Comparison of ENCODE assay signal across 15 cellular contexts in genomic region chr20:48754269-48754668, GRCh38.
A peak's percentile ranks its signal among the peaks of the same experiment; 100 is the strongest.
DNase-seq lines count a peak whose midpoint lies in the region; ATAC-seq and TF ChIP-seq lines count a peak whose summit lies in the region.
"Had no signal": no experiment of that assay in that cellular context is flagged by ENCODE, and none has a peak within 500 bp of the region (broad histone marks: within the 10 kb centered on the region; RNA-seq: fewer than 3 reads in every experiment).

No MANE protein-coding gene starts in this region.

- no peak overlapping the region for H3K9ac ChIP-seq in endodermal cell (ENCODE audit: extremely low read depth, low read length, poor library complexity, severe bottlenecking)

- H3K36me3 Mint-ChIP-seq in activated naive CD8-positive, alpha-beta T cell, result peaks cover 20% of the 10 kb centered on the region
- peaks cover 60% of the 10 kb centered on the region for H3K36me3 Mint-ChIP-seq in activated naive CD8-positive, alpha-beta T cell treated with anti-CD3 and anti-CD28 coated beads, Interleukin-2, amount 50 U/mL, for 24 hours (ENCODE audit: low read depth)
- peaks cover 28% of the 10 kb centered on the region for H3K36me3 Mint-ChIP-seq in endodermal cell (ENCODE audit: low read depth)

- TF ChIP-seq CTCF in endodermal cell (conservative IDR thresholded peaks at IDR 0.05), result no peak

- DNase-seq in activated naive CD8-positive, alpha-beta T cell treated with anti-CD3 and anti-CD28 coated beads, Interleukin-2, amount 50 U/mL, for 24 hours, result no peak
- DNase-seq in NCI-H345 treated with DMSO at 0.1 percent for 48 hours (lab: John Stamatoyannopoulos, UW; ENCODE audit: unreplicated experiment), result peak; percentile 49
- DNase-seq in endodermal cell, result no peak
- no peak for DNase-seq in DMS79 treated with DMSO at 0.1 percent for 48 hours (lab: John Stamatoyannopoulos, UW)
- DNase-seq: activated naive CD4-positive, alpha-beta T cell treated with anti-CD3 and anti-CD28 coated beads for 36 hours; C1 segment of cervical spinal cord; GOT3; stimulated activated naive CD4-positive, alpha-beta T cell; transverse colon had no signal

- H3K4me3 ChIP-seq in endodermal cell (ENCODE audit: low read length), result no peak overlapping the region
- H3K4me3 ChIP-seq: transverse colon had no signal

- peaks cover 4% of the 10 kb centered on the region for H3K9me3 Mint-ChIP-seq in activated naive CD8-positive, alpha-beta T cell (ENCODE audit: low read depth)
- peaks cover 24% of the 10 kb centered on the region for H3K9me3 Mint-ChIP-seq in activated naive CD8-positive, alpha-beta T cell treated with anti-CD3 and anti-CD28 coated beads, Interleukin-2, amount 50 U/mL, for 24 hours
- H3K9me3 Mint-ChIP-seq in endodermal cell, result peaks cover 11% of the 10 kb centered on the region

- WGBS in endodermal cell (ENCODE audit: insufficient coverage in 1 of 2, insufficient read length in 1 of 2), 2 experiments, result 84 to 93% methylated on average over 8 of the region's 8 CpGs

- H3K27me3 Mint-ChIP-seq in activated naive CD8-positive, alpha-beta T cell, result no peaks in the 10 kb centered on the region
- no peaks in the 10 kb centered on the region for H3K27me3 Mint-ChIP-seq in activated naive CD8-positive, alpha-beta T cell treated with anti-CD3 and anti-CD28 coated beads, Interleukin-2, amount 50 U/mL, for 24 hours
- H3K27me3 Mint-ChIP-seq in endodermal cell (ENCODE audit: insufficient read depth), result no peaks in the 10 kb centered on the region

- H3K36me3 ChIP-seq in endodermal cell (ENCODE audit: control insufficient read depth, insufficient read depth, low read length), result peaks cover 30% of the 10 kb centered on the region
- H3K36me3 ChIP-seq: transverse colon had no signal

- peak overlapping the region; percentile 19 for H3K27ac ChIP-seq in endodermal cell (ENCODE audit: low read depth, low read length)
- H3K27ac ChIP-seq: transverse colon had no signal

- peak overlapping the region; percentile 16 for H3K27ac Mint-ChIP-seq in activated naive CD8-positive, alpha-beta T cell
- H3K27ac Mint-ChIP-seq in activated naive CD8-positive, alpha-beta T cell treated with anti-CD3 and anti-CD28 coated beads, Interleukin-2, amount 50 U/mL, for 24 hours, result no peak overlapping the region
- H3K27ac Mint-ChIP-seq in endodermal cell, result no peak overlapping the region
- H3K27ac Mint-ChIP-seq: activated naive CD4-positive, alpha-beta T cell treated with anti-CD3 and anti-CD28 coated beads for 36 hours; nephron had no signal

- peaks cover 91% of the 10 kb centered on the region for H3K4me1 Mint-ChIP-seq in activated naive CD8-positive, alpha-beta T cell (ENCODE audit: low read depth)
- peaks cover 81% of the 10 kb centered on the region for H3K4me1 Mint-ChIP-seq in activated naive CD8-positive, alpha-beta T cell treated with anti-CD3 and anti-CD28 coated beads, Interleukin-2, amount 50 U/mL, for 24 hours
- peaks cover 35% of the 10 kb centered on the region for H3K4me1 Mint-ChIP-seq in endodermal cell

- peaks cover 7% of the 10 kb centered on the region for H3K9me3 ChIP-seq in endodermal cell (ENCODE audit: control insufficient read depth, low read length)
- H3K9me3 ChIP-seq: transverse colon had no signal

- no peaks in the 10 kb centered on the region for H3K27me3 ChIP-seq in endodermal cell (ENCODE audit: control insufficient read depth, insufficient read depth, low read length, poor library complexity, severe bottlenecking)
- H3K27me3 ChIP-seq: transverse colon had no signal

- no peak overlapping the region for H3K4me3 Mint-ChIP-seq in activated naive CD8-positive, alpha-beta T cell
- no peak overlapping the region for H3K4me3 Mint-ChIP-seq in activated naive CD8-positive, alpha-beta T cell treated with anti-CD3 and anti-CD28 coated beads, Interleukin-2, amount 50 U/mL, for 24 hours
- no peak overlapping the region for H3K4me3 Mint-ChIP-seq in endodermal cell
- H3K4me3 Mint-ChIP-seq: activated naive CD4-positive, alpha-beta T cell treated with anti-CD3 and anti-CD28 coated beads for 36 hours; nephron had no signal

- H3K4me1 ChIP-seq in endodermal cell (ENCODE audit: control insufficient read depth, insufficient read depth, low read length), result peaks cover 19% of the 10 kb centered on the region

- ATAC-seq in activated naive CD8-positive, alpha-beta T cell treated with anti-CD3 and anti-CD28 coated beads, Interleukin-2, amount 50 U/mL, for 24 hours, result no peak
- ATAC-seq in GM21390 (IDR thresholded peaks at IDR 0.05; ENCODE audit: unreplicated experiment) (no peak), HG03097 (IDR thresholded peaks at IDR 0.05; ENCODE audit: low FRiP score, unreplicated experiment) (no peak), GM19395 (IDR thresholded peaks at IDR 0.05; ENCODE audit: unreplicated experiment) (no peak)
- ATAC-seq: HepG2 had no signal
